18 cellular contexts compared by ENCODE assay signal in genomic region chr1:24632776-24633175, GRCh38. TPM values are rescaled to one million over a fixed set of nuclear protein-coding genes. Genes with fewer than 3 reads are reported as not detected.
A peak's percentile ranks its signal among the peaks of the same experiment; 100 is the strongest.
DNase-seq lines count a peak whose midpoint lies in the region; ATAC-seq and TF ChIP-seq lines count a peak whose summit lies in the region.
"Had no signal": no experiment of that assay in that cellular context is flagged by ENCODE, and none has a peak within 500 bp of the region (broad histone marks: within the 10 kb centered on the region; RNA-seq: fewer than 3 reads in every experiment).

No MANE protein-coding gene starts in this region.

- H3K27me3 Mint-ChIP-seq in GM23338 (ENCODE audit: insufficient read depth, low read depth, poor library complexity) (peaks cover 6% of the 10 kb centered on the region), endodermal cell (ENCODE audit: insufficient read depth) (peaks cover 4% of the 10 kb centered on the region)

- DNase-seq in NCI-H2171 treated with DMSO at 0.1 percent for 48 hours (lab: John Stamatoyannopoulos, UW) (peak; percentile 6), NCI-H2171 (lab: John Stamatoyannopoulos, UW) (no peak), GM23338 (ENCODE audit: low spot score) (no peak), endodermal cell (no peak), SK-N-SH (no peak), NCI-H1417 treated with DMSO at 0.1 percent for 48 hours (lab: John Stamatoyannopoulos, UW) (no peak)
- DNase-seq: ACHN; Calu3; CD4-positive, alpha-beta T cell; DMS153; DMS79 treated with DMSO at 0.1 percent for 48 hours; EL; GDM1; HCEC 1CT had no signal

- H3K4me1 ChIP-seq in GM23338 (ENCODE audit: insufficient read depth) (no peaks in the 10 kb centered on the region), endodermal cell (ENCODE audit: control insufficient read depth, insufficient read depth, low read length) (no peaks in the 10 kb centered on the region), SK-N-SH (ENCODE audit: control insufficient read depth in 1 of 2, insufficient read depth in 2 of 2, low read depth in 1 of 2, low read length in 1 of 2) (no peaks in the 10 kb centered on the region)

- POLR2A ChIA-PET in SK-N-SH (lab: Yijun Ruan, JAX) = no interaction called here

- no peaks in the 10 kb centered on the region for H3K9me3 ChIP-seq in endodermal cell (ENCODE audit: control insufficient read depth, low read length)
- no peaks in the 10 kb centered on the region for H3K9me3 ChIP-seq in SK-N-SH
- H3K9me3 ChIP-seq: BLaER1 treated with 17β-estradiol and CSF1 and Interleukin-3, amounts not matched to agents 10 nM and 100 nM had no signal

- H3K36me3 Mint-ChIP-seq in GM23338 (ENCODE audit: low read depth) (no peaks in the 10 kb centered on the region), endodermal cell (ENCODE audit: low read depth) (no peaks in the 10 kb centered on the region)

- H4K20me1 ChIP-seq in GM23338 (replicated peaks; ENCODE audit: insufficient read depth) (no peaks in the 10 kb centered on the region), SK-N-SH (ENCODE audit: insufficient read depth) (no peaks in the 10 kb centered on the region)
- H4K20me1 ChIP-seq: BLaER1 treated with 17β-estradiol and CSF1 and Interleukin-3, amounts not matched to agents 10 nM and 100 nM had no signal

- ATAC-seq in GM23338 (no peak), HG02623 (IDR thresholded peaks at IDR 0.05; ENCODE audit: unreplicated experiment) (no peak)
- ATAC-seq: K562 had no signal

- no peaks in the 10 kb centered on the region for H3K79me2 ChIP-seq in GM23338 (replicated peaks; ENCODE audit: insufficient read depth)
- H3K79me2 ChIP-seq in SK-N-SH (ENCODE audit: insufficient read depth) = no peaks in the 10 kb centered on the region

- H3K9me2 ChIP-seq in GM23338 (ENCODE audit: insufficient read depth) = no peaks in the 10 kb centered on the region
- H3K9me2 ChIP-seq in SK-N-SH = no peaks in the 10 kb centered on the region

- H3K9me3 Mint-ChIP-seq in GM23338 (no peaks in the 10 kb centered on the region; the same call in 2 of the 3 replicates), endodermal cell (no peaks in the 10 kb centered on the region)
- H3K9me3 Mint-ChIP-seq: CD4-positive, alpha-beta T cell had no signal

- TF ChIP-seq CTCF in GM23338 (conservative IDR thresholded peaks at IDR 0.05; ENCODE audit: low read depth in 2 of 2) = no peak
- TF ChIP-seq CTCF in endodermal cell (conservative IDR thresholded peaks at IDR 0.05) = peak; percentile 11
- no peak for TF ChIP-seq CTCF in SK-N-SH (IDR thresholded peaks at IDR 0.05)

- H3K27me3 ChIP-seq in GM23338 (ENCODE audit: insufficient read depth) (no peaks in the 10 kb centered on the region), endodermal cell (ENCODE audit: control insufficient read depth, insufficient read depth, low read length, poor library complexity, severe bottlenecking) (peaks cover 6% of the 10 kb centered on the region), SK-N-SH (ENCODE audit: insufficient read depth) (no peaks in the 10 kb centered on the region)
- H3K27me3 ChIP-seq: BLaER1 treated with 17β-estradiol and CSF1 and Interleukin-3, amounts not matched to agents 10 nM and 100 nM had no signal

- TF ChIP-seq EP300 in SK-N-SH (IDR thresholded peaks at IDR 0.05; ENCODE audit: borderline replicate concordance in 1 of 2, low read depth in 1 of 2, low read length in 1 of 2) = no peak

- H3K4me3 Mint-ChIP-seq in GM23338 (no peak overlapping the region), endodermal cell (no peak overlapping the region)
- H3K4me3 Mint-ChIP-seq: CD4-positive, alpha-beta T cell had no signal

- no peak overlapping the region for H3K4me3 ChIP-seq in GM23338
- H3K4me3 ChIP-seq in endodermal cell (ENCODE audit: low read length) = no peak overlapping the region
- H3K4me3 ChIP-seq in SK-N-SH (ENCODE audit: low read depth in 2 of 2, low read length in 1 of 2) = no peak overlapping the region
- H3K4me3 ChIP-seq: BLaER1 treated with 17β-estradiol and CSF1 and Interleukin-3, amounts not matched to agents 10 nM and 100 nM; K562 had no signal

- H3K4me1 Mint-ChIP-seq in GM23338 = peaks cover 9% of the 10 kb centered on the region; the same call in 2 of the 3 replicates
- H3K4me1 Mint-ChIP-seq in endodermal cell = peaks cover 10% of the 10 kb centered on the region

- H3K27ac Mint-ChIP-seq in GM23338 (no peak overlapping the region), endodermal cell (no peak overlapping the region)
- H3K27ac Mint-ChIP-seq: CD4-positive, alpha-beta T cell had no signal

- H2AFZ ChIP-seq in GM23338 = no peak overlapping the region
- no peak overlapping the region for H2AFZ ChIP-seq in SK-N-SH (ENCODE audit: low read depth)

- no peak for TF ChIP-seq RAD21 in SK-N-SH (IDR thresholded peaks at IDR 0.05; ENCODE audit: low read length)

- H3K9ac ChIP-seq in endodermal cell (ENCODE audit: extremely low read depth, low read length, poor library complexity, severe bottlenecking) = no peak overlapping the region
- H3K9ac ChIP-seq in SK-N-SH = no peak overlapping the region
- H3K9ac ChIP-seq: BLaER1 treated with 17β-estradiol and CSF1 and Interleukin-3, amounts not matched to agents 10 nM and 100 nM had no signal

- no peaks in the 10 kb centered on the region for H3F3A ChIP-seq in GM23338 (replicated peaks; ENCODE audit: low read depth)
- H3F3A ChIP-seq in SK-N-SH (replicated peaks; ENCODE audit: insufficient read depth) = no peaks in the 10 kb centered on the region

- H3K4me2 ChIP-seq in GM23338 = peak overlapping the region; percentile 29; the same call in 1 of the 2 replicates
- H3K4me2 ChIP-seq in SK-N-SH = no peak overlapping the region
- H3K4me2 ChIP-seq: BLaER1 treated with 17β-estradiol and CSF1 and Interleukin-3, amounts not matched to agents 10 nM and 100 nM had no signal

- WGBS in endodermal cell (ENCODE audit: insufficient coverage in 1 of 2, insufficient read length in 1 of 2), 2 experiments = 83 to 100% methylated on average over 1 of the region's 1 CpG
- WGBS in SK-N-SH (ENCODE audit: low lambda C conversion rate) = 88% methylated on average over 1 of the region's 1 CpG

- no peaks in the 10 kb centered on the region for H3K36me3 ChIP-seq in GM23338 (ENCODE audit: insufficient read depth)
- no peaks in the 10 kb centered on the region for H3K36me3 ChIP-seq in endodermal cell (ENCODE audit: control insufficient read depth, insufficient read depth, low read length)
- no peaks in the 10 kb centered on the region for H3K36me3 ChIP-seq in SK-N-SH (replicated peaks in 1 of 2; ENCODE audit: control insufficient read depth in 1 of 2, insufficient read depth in 2 of 2, low read length in 1 of 2)
- H3K36me3 ChIP-seq: BLaER1 treated with 17β-estradiol and CSF1 and Interleukin-3, amounts not matched to agents 10 nM and 100 nM had no signal

- H3K27ac ChIP-seq in GM23338 (ENCODE audit: low read depth) (no peak overlapping the region), endodermal cell (ENCODE audit: low read depth, low read length) (no peak overlapping the region), SK-N-SH (ENCODE audit: low read depth in 2 of 2, low read length in 1 of 2) (no peak overlapping the region)
- H3K27ac ChIP-seq: BLaER1 treated with 17β-estradiol and CSF1 and Interleukin-3, amounts not matched to agents 10 nM and 100 nM; HL-60 had no signal

- CTCF ChIA-PET in SK-N-SH (lab: Yijun Ruan, JAX) = interaction anchor here (0.9 to 1.6 kb wide), 4 partner anchors 46 to 434 kb away, joined by 3 to 9 read pairs (median 3); partner anchors contain the start of gene NIPAL3

TF ChIP-seq in GM23338, 12 proteins besides CTCF, POLR2A, EP300 and RAD21 (continues in another document):
- TF ChIP-seq, protein P1, sequence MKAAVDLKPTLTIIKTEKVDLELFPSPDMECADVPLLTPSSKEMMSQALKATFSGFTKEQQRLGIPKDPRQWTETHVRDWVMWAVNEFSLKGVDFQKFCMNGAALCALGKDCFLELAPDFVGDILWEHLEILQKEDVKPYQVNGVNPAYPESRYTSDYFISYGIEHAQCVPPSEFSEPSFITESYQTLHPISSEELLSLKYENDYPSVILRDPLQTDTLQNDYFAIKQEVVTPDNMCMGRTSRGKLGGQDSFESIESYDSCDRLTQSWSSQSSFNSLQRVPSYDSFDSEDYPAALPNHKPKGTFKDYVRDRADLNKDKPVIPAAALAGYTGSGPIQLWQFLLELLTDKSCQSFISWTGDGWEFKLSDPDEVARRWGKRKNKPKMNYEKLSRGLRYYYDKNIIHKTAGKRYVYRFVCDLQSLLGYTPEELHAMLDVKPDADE (IDR thresholded peaks at IDR 0.05) = no peak
- TF ChIP-seq EZH2phosphoT487 (IDR thresholded peaks at IDR 0.05; ENCODE audit: unreplicated experiment) (no peak), NANOG (IDR thresholded peaks at IDR 0.05; ENCODE audit: borderline replicate concordance) (no peak), ZNF331 (CRISPR knock-in tag; IDR thresholded peaks at IDR 0.05; ENCODE audit: low read depth) (no peak), JUNB (IDR thresholded peaks at IDR 0.05; ENCODE audit: unreplicated experiment) (no peak), POLR2AphosphoS5 (IDR thresholded peaks at IDR 0.05; ENCODE audit: low read depth) (no peak), CREB1 (CRISPR knock-in tag; IDR thresholded peaks at IDR 0.05; ENCODE audit: low read depth) (no peak)

TF ChIP-seq in SK-N-SH, 30 proteins besides CTCF, POLR2A, EP300 and RAD21:
- TF ChIP-seq TCF12 (IDR thresholded peaks at IDR 0.05) (no peak), CHD2 (IDR thresholded peaks at IDR 0.05; ENCODE audit: low read length, partially characterized antibody) (no peak), TAF1 (IDR thresholded peaks at IDR 0.05; ENCODE audit: borderline replicate concordance, low read depth, low read length) (no peak)
- TF ChIP-seq, protein P2, sequence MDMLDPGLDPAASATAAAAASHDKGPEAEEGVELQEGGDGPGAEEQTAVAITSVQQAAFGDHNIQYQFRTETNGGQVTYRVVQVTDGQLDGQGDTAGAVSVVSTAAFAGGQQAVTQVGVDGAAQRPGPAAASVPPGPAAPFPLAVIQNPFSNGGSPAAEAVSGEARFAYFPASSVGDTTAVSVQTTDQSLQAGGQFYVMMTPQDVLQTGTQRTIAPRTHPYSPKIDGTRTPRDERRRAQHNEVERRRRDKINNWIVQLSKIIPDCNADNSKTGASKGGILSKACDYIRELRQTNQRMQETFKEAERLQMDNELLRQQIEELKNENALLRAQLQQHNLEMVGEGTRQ (IDR thresholded peaks at IDR 0.05; ENCODE audit: borderline replicate concordance, low read depth, low read length) = no peak

RNA-seq across cellular contexts. Expression of gene SRRM1, which starts 10.3 kb away (rescaled TPM):
- 115 and 118 TPM in 2 replicates for total RNA-seq in GM23338 (2014; rRNA removed; shearing (Covaris generic))
- polyA plus RNA-seq in GM23338 (2016; fragmentation: Nextera tagmentation; extraction: Ambion mirVana) (649 and 666 TPM in 2 replicates), SK-N-SH (2012; rRNA removed) (52.3 and 56.1 TPM in 2 replicates)
- 100 to 1,000 TPM; 233 to 293 TPM for total RNA-seq in endodermal cell
- polyA plus RNA-seq in endodermal cell (2013, experiment 1 of 2) = 164 TPM
- 150 TPM for polyA plus RNA-seq in endodermal cell (2013, experiment 2 of 2)
- polyA plus RNA-seq in SK-N-SH (2012; cell fraction: cytosol; rRNA removed) = 42.1 and 43.8 TPM in 2 replicates
- 120 and 128 TPM in 2 replicates for polyA plus RNA-seq in SK-N-SH (2012; cell fraction: nucleus; rRNA removed)
